ENCODE assay signal across 8 cellular contexts in the genomic region with DNA sequence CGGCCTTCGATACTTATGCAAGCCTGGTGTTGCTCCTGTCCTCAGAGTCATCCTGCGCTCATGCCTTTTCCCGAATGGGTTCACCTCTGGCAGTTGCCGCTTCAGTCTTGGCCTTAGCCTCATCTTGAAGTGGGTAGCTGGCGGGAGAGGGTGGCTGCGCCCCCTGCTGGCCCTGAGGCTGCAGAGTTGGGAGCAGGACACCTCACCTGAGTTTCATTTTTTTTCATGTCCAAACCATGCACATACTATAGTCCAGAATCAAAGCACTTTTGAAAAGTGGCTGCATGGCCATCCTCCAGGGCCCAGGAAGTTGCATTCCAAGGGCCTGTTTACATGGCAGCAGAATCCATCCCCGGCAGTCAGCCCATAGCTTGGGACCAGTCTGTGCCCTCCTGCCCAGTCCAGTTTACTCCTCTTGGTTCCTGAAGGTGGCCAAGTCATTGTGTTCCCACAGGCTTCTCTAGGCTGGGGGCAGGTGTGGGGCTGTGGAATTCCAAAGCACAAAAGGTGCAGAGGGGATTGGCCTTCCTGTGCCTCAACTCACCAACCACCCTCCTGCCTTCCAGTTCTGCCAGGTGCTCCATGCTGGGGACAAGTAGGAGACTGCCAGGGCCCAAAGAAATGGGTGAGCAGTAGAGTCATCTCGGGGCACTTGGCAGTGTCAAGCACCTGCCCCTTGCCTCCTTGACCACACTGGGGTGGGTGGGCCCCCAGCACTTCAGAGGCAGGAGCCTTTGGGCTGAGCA. TPM values are rescaled to one million over a fixed set of nuclear protein-coding genes. Genes with fewer than 3 reads are reported as not detected.
DNase-seq lines count a peak whose midpoint lies in the region; ATAC-seq and TF ChIP-seq lines count a peak whose summit lies in the region.

No MANE protein-coding gene starts in this region.

- intact Hi-C loops in tibial artery (cut with DNase I; ENCODE audit: low total_unique reads) = loop anchor here (2.0 to 10.0 kb wide), 2 partner anchors 60 to 258 kb away; no protein-coding TSS in a partner anchor

- TF ChIP-seq CTCF in GM06990 (IDR thresholded peaks at IDR 0.05; ENCODE audit: insufficient read depth, low read length, poor library complexity, severe bottlenecking) (peak; percentile 98), foreskin keratinocyte (conservative IDR thresholded peaks at IDR 0.05) (peak; percentile 98), omental fat pad (IDR thresholded peaks at IDR 0.05) (peak in 1 of 3 donors; percentile 39), tibial artery (IDR thresholded peaks at IDR 0.05) (peak; percentile 91 to 94)

- H3K27me3 ChIP-seq in GM06990 (replicated peaks; ENCODE audit: control insufficient read depth, insufficient read depth, low read length) = no peaks in the 10 kb centered on the region
- H3K27me3 ChIP-seq in foreskin keratinocyte = no peaks in the 10 kb centered on the region
- H3K27me3 ChIP-seq in tibial artery = no peaks in the 10 kb centered on the region

- DNase-seq in GM06990 (ENCODE audit: extremely low read depth, insufficient read length) (peak; percentile 77), LoVo (ENCODE audit: low spot score) (peak; percentile 66), SHP77 (lab: John Stamatoyannopoulos, UW) (peak; percentile 55 to 64), foreskin keratinocyte (peak in 1 of 2 donors; percentile 63), omental fat pad (ENCODE audit: low spot score) (peak; percentile 79), tibial artery (peak; percentile 84 to 87)
- peak; percentile 64 for DNase-seq in activated effector memory CD4-positive, alpha-beta T cell treated with Interleukin-2 at 50 U/mL for 16 hours

- H3K27ac ChIP-seq in foreskin keratinocyte (no peak overlapping the region), tibial artery (no peak overlapping the region)

- no peaks in the 10 kb centered on the region for H3K9me3 ChIP-seq in tibial artery

- H3K4me1 ChIP-seq in foreskin keratinocyte (peaks cover 23% of the 10 kb centered on the region), tibial artery (peaks cover 0 to 20% (median 4%) of the 10 kb centered on the region in 4 donors)

- ATAC-seq in foreskin keratinocyte (peak; percentile 75), omental fat pad (ENCODE audit: low FRiP score) (peak; percentile 57), GM19328 (IDR thresholded peaks at IDR 0.05; ENCODE audit: unreplicated experiment) (no peak)

- H3K4me3 ChIP-seq in GM06990 (replicated peaks; ENCODE audit: low read depth, low read length) = no peak overlapping the region
- no peak overlapping the region for H3K4me3 ChIP-seq in tibial artery

- H3K36me3 ChIP-seq in GM06990 (ENCODE audit: control insufficient read depth, insufficient read depth, low read length) = peaks cover 19% of the 10 kb centered on the region
- peaks cover 6 to 74% (median 47%) of the 10 kb centered on the region in 3 donors for H3K36me3 ChIP-seq in tibial artery

RNA-seq across cellular contexts. Expression of gene YARS1, which starts 44.0 kb away (rescaled TPM):
- 119 and 130 TPM in 2 replicates for total RNA-seq in foreskin keratinocyte
- polyA plus RNA-seq in foreskin keratinocyte = 95.9 and 107 TPM in 2 replicates
- total RNA-seq in omental fat pad = 100 to 1,000 TPM in 1 of 4 donors, 10 to 100 TPM in 3; 59.1 to 124 (median 62.6) TPM

RNA-seq across cellular contexts. Expression of gene S100PBP, which starts 44.3 kb away (rescaled TPM):
- total RNA-seq in foreskin keratinocyte (27.6 and 28.6 TPM in 2 replicates), omental fat pad (10 to 100 TPM; 20.4 to 47.6 (median 28.4) TPM)
- polyA plus RNA-seq in foreskin keratinocyte = 8.1 and 12.4 TPM in 2 replicates
